Comparison of ENCODE assay signal across 17 cellular contexts in the genomic region with DNA sequence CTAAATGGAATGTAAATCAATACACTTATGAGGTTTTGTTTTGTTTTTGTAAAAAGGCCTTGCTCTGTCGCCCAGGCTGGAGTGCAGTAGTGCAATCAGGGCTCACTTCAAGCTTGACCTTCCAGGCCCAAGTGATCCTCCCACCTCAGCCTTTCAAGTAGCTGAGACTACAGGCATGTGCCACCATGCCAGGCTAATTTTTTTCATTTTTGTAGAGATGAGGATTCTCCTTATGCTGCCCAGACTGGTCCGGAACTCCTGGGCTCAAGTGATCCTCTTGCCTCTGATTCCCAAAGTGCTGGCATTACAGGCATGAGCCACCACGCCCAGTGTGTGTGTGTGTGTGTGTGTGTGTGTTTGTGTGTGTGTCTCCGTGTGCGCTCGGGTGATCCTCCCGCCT. TPM values are rescaled to one million over a fixed set of nuclear protein-coding genes. Genes with fewer than 3 reads are reported as not detected.
"Had no signal": no experiment of that assay in that cellular context is flagged by ENCODE, and none has a peak within 500 bp of the region (broad histone marks: within the 10 kb centered on the region; RNA-seq: fewer than 3 reads in every experiment).

No MANE protein-coding gene starts in this region.

- H3K9me3 Mint-ChIP-seq: activated naive CD4-positive, alpha-beta T cell treated with anti-CD3 and anti-CD28 coated beads, Interleukin-2, amount 50 U/mL, for 24 hours had no signal

- H3K27me3 Mint-ChIP-seq: activated naive CD4-positive, alpha-beta T cell treated with anti-CD3 and anti-CD28 coated beads, Interleukin-2, amount 50 U/mL, for 24 hours had no signal

- H3K27ac Mint-ChIP-seq: activated naive CD4-positive, alpha-beta T cell treated with anti-CD3 and anti-CD28 coated beads, Interleukin-2, amount 50 U/mL, for 24 hours had no signal

- H3K27ac ChIP-seq: ascending aorta, coronary artery, foreskin keratinocyte, right lobe of liver had no signal

- H3K9me3 ChIP-seq: ascending aorta, breast epithelium, left lung, neutrophil, pancreas, right lobe of liver, uterus had no signal

- ATAC-seq: activated T-cell treated with anti-CD3 and anti-CD28 coated beads, Interleukin-2, amount 50 U/mL, for 72 hours; foreskin keratinocyte; left lung; right lobe of liver had no signal

- H3K4me3 ChIP-seq: hepatocyte had no signal

- H3K27me3 ChIP-seq: ascending aorta, breast epithelium, foreskin keratinocyte, hepatocyte, left lung, neutrophil, pancreas, right lobe of liver, uterus had no signal

- H3K36me3 ChIP-seq: breast epithelium, left lung, neutrophil, pancreas, right lobe of liver, uterus had no signal

- DNase-seq: activated CD4-positive, CD25-positive, alpha-beta regulatory T cell treated with anti-CD3 and anti-CD28 coated beads, Interleukin-2, amount 50 U/mL, for 72 hours; activated gamma-delta T cell; activated T-cell treated with anti-CD3 and anti-CD28 coated beads, Interleukin-2, amount 50 U/mL, for 72 hours; foreskin keratinocyte; left lung; right lobe of liver; stimulated activated CD4-positive, alpha-beta T cell treated with anti-CD3 and anti-CD28 coated beads, Interleukin-4, amount 100 ng/mL, for 1 hour; SW 1271; T-helper 2 cell; uterus had no signal

RNA-seq across cellular contexts. Expression of a gene that starts 5.0 kb away (rescaled TPM):
- total RNA-seq: ascending aorta had no signal
